In genomic region chr1:206809504-206810084, GRCh38 we compare ENCODE assay signal across 9 cellular contexts. TPM values are rescaled to one million over a fixed set of nuclear protein-coding genes. Genes with fewer than 3 reads are reported as not detected.
A peak's percentile ranks its signal among the peaks of the same experiment; 100 is the strongest.
DNase-seq lines count a peak whose midpoint lies in the region; ATAC-seq, FAIRE-seq and TF ChIP-seq lines count a peak whose summit lies in the region.
"Had no signal": no experiment of that assay in that cellular context is flagged by ENCODE, and none has a peak within 500 bp of the region (broad histone marks: within the 10 kb centered on the region; RNA-seq: fewer than 3 reads in every experiment).

No MANE protein-coding gene starts in this region.

- H3K4me3 ChIP-seq in AG09309 (ENCODE audit: control insufficient read depth, low read depth, low read length) (no peak overlapping the region), PC-9 (no peak overlapping the region), H1 (ENCODE audit: extremely low read depth in 1 of 4, insufficient read depth in 2 of 4, low read depth in 3 of 4, low read length in 4 of 4) (no peak overlapping the region), smooth muscle cell (no peak overlapping the region)

- peak; percentile 56 to 69 for TF ChIP-seq RAD21 in H1 (IDR thresholded peaks at IDR 0.05 in 1 of 2, conservative IDR thresholded peaks at IDR 0.05 in 1 of 2; ENCODE audit: low read depth in 2 of 2, low read length in 2 of 2)

- no peak for FAIRE-seq in H1 (lab: Jason Lieb, UNC)

- no peak for TF ChIP-seq POLR2A in H1 (IDR thresholded peaks at IDR 0.05; ENCODE audit: control extremely low read depth in 1 of 2, low read depth in 2 of 2, low read length in 2 of 2)

- H2BK5ac ChIP-seq in H1 (ENCODE audit: low read depth, low read length) = no peak overlapping the region

- H3K23me2 ChIP-seq in H1 (ENCODE audit: low read depth, low read length) = no peaks in the 10 kb centered on the region

- no TSS peak for BruUV-seq in PC-9 (replicated peaks; lab: Mats Ljungman, UMichigan)

- peaks cover 8% of the 10 kb centered on the region for H3K9me3 ChIP-seq in PC-9 (ENCODE audit: insufficient read depth, low read depth)
- peaks cover 0 to 5% of the 10 kb centered on the region in 2 experiments; a peak in 1 of 4 replicates for H3K9me3 ChIP-seq in H1 (ENCODE audit: insufficient read depth in 2 of 2, low read depth in 1 of 2, low read length in 1 of 2)
- no peaks in the 10 kb centered on the region for H3K9me3 ChIP-seq in smooth muscle cell (replicated peaks; ENCODE audit: low read depth)

- no peak overlapping the region for H4K8ac ChIP-seq in H1 (ENCODE audit: extremely low read depth, insufficient read depth, low read length)

- H3K4me2 ChIP-seq in PC-9 = no peak overlapping the region
- H3K4me2 ChIP-seq in H1 (ENCODE audit: insufficient read depth in 1 of 2, low read depth in 2 of 2, low read length in 2 of 2) = no peak overlapping the region
- no peak overlapping the region for H3K4me2 ChIP-seq in smooth muscle cell

- H3K9me2 ChIP-seq in PC-9 (ENCODE audit: insufficient read depth) = no peaks in the 10 kb centered on the region

- H3K23ac ChIP-seq in H1 (ENCODE audit: insufficient read length) = no peak overlapping the region

- POLR2A ChIA-PET in PC-9 (lab: Charles Lee; ENCODE audit: unreplicated experiment) (no interaction called here), H1 (lab: Charles Lee; ENCODE audit: partially characterized antibody) (no interaction called here)

- CTCF ChIA-PET in PC-9 (lab: Charles Lee) (interaction anchor here (0.6 to 1.6 kb wide), 5 partner anchors 56 to 172 kb away, joined by 3 to 10 read pairs (median 4); partner anchors contain the start of gene IL20), H1 (lab: Charles Lee; ENCODE audit: partially characterized antibody) (interaction anchor here (0.6 to 5.9 kb wide), 48 partner anchors 9 to 338 kb away, joined by 3 to 57 read pairs (median 5); partner anchors contain the start of genes EIF2D and IL19)

- ATAC-seq in GM19452 (IDR thresholded peaks at IDR 0.05; ENCODE audit: unreplicated experiment) (no peak), HG03025 (IDR thresholded peaks at IDR 0.05; ENCODE audit: low FRiP score, unreplicated experiment) (no peak)

- TF ChIP-seq EP300 in H1 (IDR thresholded peaks at IDR 0.05; ENCODE audit: borderline replicate concordance in 1 of 2, low read depth in 2 of 2, low read length in 2 of 2) = no peak

- no peak overlapping the region for H3K4ac ChIP-seq in H1 (replicated peaks; ENCODE audit: insufficient read length, low read depth, low read length)

- H3K4me1 ChIP-seq in PC-9 (replicated peaks; ENCODE audit: insufficient read depth) = no peaks in the 10 kb centered on the region
- no peaks in the 10 kb centered on the region for H3K4me1 ChIP-seq in H1 (replicated peaks in 1 of 4; ENCODE audit: control insufficient read depth in 3 of 4, insufficient read depth in 4 of 4, low read length in 3 of 4)
- H3K4me1 ChIP-seq in smooth muscle cell (ENCODE audit: low read depth) = no peaks in the 10 kb centered on the region

- H3K36me3 ChIP-seq in PC-9 (ENCODE audit: low read depth) (no peaks in the 10 kb centered on the region), H1 (ENCODE audit: control insufficient read depth in 2 of 4, insufficient read depth in 4 of 4, low read length in 3 of 4) (no peaks in the 10 kb centered on the region), smooth muscle cell (ENCODE audit: low read depth) (no peaks in the 10 kb centered on the region)

- H4K20me1 ChIP-seq in PC-9 (ENCODE audit: insufficient read depth) (no peaks in the 10 kb centered on the region), H1 (replicated peaks in 1 of 2; ENCODE audit: control insufficient read depth in 1 of 2, insufficient read depth in 2 of 2, low read length in 2 of 2) (no peaks in the 10 kb centered on the region), smooth muscle cell (ENCODE audit: low read depth) (no peaks in the 10 kb centered on the region)

- H4K5ac ChIP-seq in H1 (ENCODE audit: insufficient read length, low read depth, low read length) = no peak overlapping the region

- H3K27ac ChIP-seq in PC-9 (no peak overlapping the region), H1 (ENCODE audit: low read depth, low read length) (no peak overlapping the region), smooth muscle cell (ENCODE audit: low read depth) (no peak overlapping the region)
- H3K27ac ChIP-seq: epithelial cell of prostate had no signal

- no peak overlapping the region for H3K18ac ChIP-seq in H1 (ENCODE audit: extremely low read depth, low read length)

- no peak overlapping the region for H2BK20ac ChIP-seq in H1 (ENCODE audit: low read length)

- no peak overlapping the region for H2AK5ac ChIP-seq in H1 (ENCODE audit: low read depth, low read length)

- H2AFZ ChIP-seq in PC-9 = no peak overlapping the region
- no peak overlapping the region for H2AFZ ChIP-seq in H1 (ENCODE audit: low read length)
- H2AFZ ChIP-seq in smooth muscle cell (ENCODE audit: low read depth) = no peak overlapping the region

- H4K91ac ChIP-seq in H1 (replicated peaks; ENCODE audit: insufficient read length, low read length) = no peak overlapping the region

- H3K14ac ChIP-seq in H1 (ENCODE audit: insufficient read length) = no peak overlapping the region

- no peak overlapping the region for H2BK120ac ChIP-seq in H1 (replicated peaks; ENCODE audit: low read depth, low read length)

- TF ChIP-seq CTCF in AG09309 (IDR thresholded peaks at IDR 0.05; ENCODE audit: control insufficient read depth, insufficient read depth, low read depth, low read length, missing control alignments) = peak; percentile 76
- TF ChIP-seq CTCF in GM12874 (IDR thresholded peaks at IDR 0.05; ENCODE audit: insufficient read depth, low read depth, low read length) = peak; percentile 42; the same call in 1 of the 2 replicates
- TF ChIP-seq CTCF in PC-9 (conservative IDR thresholded peaks at IDR 0.05) = peak; percentile 57; the same call in 1 of the 2 replicates
- peak in 2 of 3 experiments; percentile 60 to 63; a peak in 3 of 4 replicates for TF ChIP-seq CTCF in H1 (IDR thresholded peaks at IDR 0.05; ENCODE audit: control extremely low read depth in 1 of 3, insufficient read depth in 1 of 3, low read depth in 1 of 3, low read length in 3 of 3)
- TF ChIP-seq CTCF in smooth muscle cell (IDR thresholded peaks at IDR 0.05; ENCODE audit: borderline replicate concordance, insufficient read depth, poor library complexity, severe bottlenecking) = peak; percentile 46

- H2BK15ac ChIP-seq in H1 (ENCODE audit: low read length) = no peak overlapping the region

- H3F3A ChIP-seq in PC-9 (ENCODE audit: insufficient read depth, low read depth) (no peaks in the 10 kb centered on the region), smooth muscle cell (ENCODE audit: low read depth) (no peaks in the 10 kb centered on the region)

- intact Hi-C loops in PC-9 (cut with micrococcal nuclease; ENCODE audit: unreplicated experiment) = loop anchor here (5.0 kb wide), 3 partner anchors 103 to 173 kb away; partner anchors contain the start of gene DYRK3

- H3K56ac ChIP-seq in H1 (replicated peaks; ENCODE audit: insufficient read length, low read depth, low read length) = no peak overlapping the region

- H3K79me2 ChIP-seq in PC-9 (ENCODE audit: low read depth) = no peaks in the 10 kb centered on the region
- no peaks in the 10 kb centered on the region for H3K79me2 ChIP-seq in H1 (ENCODE audit: control insufficient read depth in 1 of 2, insufficient read depth in 2 of 2, low read length in 2 of 2)
- no peaks in the 10 kb centered on the region for H3K79me2 ChIP-seq in smooth muscle cell (ENCODE audit: low read depth)

- 77% methylated on average over 4 of the region's 4 CpGs; no CpG with 5 or more reads in 1 of the 2 experiments for WGBS in H1 (ENCODE audit: extremely low coverage in 1 of 2, insufficient coverage in 1 of 2, insufficient read length in 1 of 2, insufficient replicate concordance in 2 of 2, low coverage in 1 of 2, low lambda C conversion rate in 2 of 2, missing lambda C conversion rate in 1 of 2), 2 experiments
- WGBS in smooth muscle cell (ENCODE audit: low lambda C conversion rate) = 72% methylated on average over 4 of the region's 4 CpGs

- no peaks in the 10 kb centered on the region for H3K79me1 ChIP-seq in H1 (ENCODE audit: low read depth, low read length)

- no peak for DNase-seq in AG09309 (ENCODE audit: low read depth)
- DNase-seq in PC-9 = peak in 1 of 2 experiments; percentile 4
- no peak for DNase-seq in H1 (ENCODE audit: low read depth in 1 of 2, low spot score in 2 of 2)
- DNase-seq in smooth muscle cell (lab: John Stamatoyannopoulos, UW; ENCODE audit: unreplicated experiment) = no peak
- no peak for DNase-seq in occipital lobe (lab: John Stamatoyannopoulos, UW)

- H3K27me3 ChIP-seq in PC-9 (ENCODE audit: insufficient read depth, low read depth) = 0 out of 2 replicates have a peak, but pooled peaks cover 5% of the 10 kb centered on the region
- no peaks in the 10 kb centered on the region for H3K27me3 ChIP-seq in H1 (replicated peaks in 1 of 4; ENCODE audit: control insufficient read depth in 3 of 4, extremely low read depth in 1 of 4, insufficient read depth in 3 of 4, low read length in 3 of 4)
- H3K27me3 ChIP-seq in smooth muscle cell (ENCODE audit: low read depth) = no peaks in the 10 kb centered on the region

- no peak overlapping the region for H2BK12ac ChIP-seq in H1 (ENCODE audit: low read depth, low read length)

- H3K9ac ChIP-seq in H1 (replicated peaks in 1 of 4; ENCODE audit: extremely low read depth in 1 of 4, low read depth in 3 of 4, low read length in 3 of 4) (no peak overlapping the region), smooth muscle cell (ENCODE audit: low read depth) (no peak overlapping the region)

RNA-seq across cellular contexts. Expression of gene IL10, which starts 37.3 kb away (rescaled TPM):
- total RNA-seq in PC-9 (2021) = not detected in 2 replicates
- total RNA-seq in H1 (2021; fragmentation: NEBNext Ultra II Directional; extraction: Animal tissue kit (Norgen Biotek cat#: 25700)) = not detected in 2 replicates
- not detected in 2 replicates for polyA plus RNA-seq in H1 (2011; rRNA removed)
- polyA plus RNA-seq in H1 (2011; cell fraction: cytosol; rRNA removed) = not detected
- polyA plus RNA-seq in H1 (2011; cell fraction: nucleus; rRNA removed) = not detected
- polyA plus RNA-seq in H1 (2012, experiment 1 of 2) = not detected in 4 replicates
- not detected for polyA plus RNA-seq in H1 (2012, experiment 2 of 2)
- polyA plus RNA-seq in H1 (2013, experiment 1 of 2) = not detected
- not detected for polyA plus RNA-seq in H1 (2013, experiment 2 of 2)
- polyA minus RNA-seq in H1 (2011; rRNA and poly(A)+ RNA removed) = not detected in 2 replicates
- polyA minus RNA-seq in H1 (2011; cell fraction: cytosol; rRNA and poly(A)+ RNA removed) = not detected
- polyA minus RNA-seq in H1 (2011; cell fraction: nucleus; rRNA and poly(A)+ RNA removed) = not detected
- total RNA-seq in smooth muscle cell = 0.36 and 2.2 TPM in 2 replicates
- polyA plus RNA-seq in smooth muscle cell = 1.2 and 2.8 TPM in 2 replicates
- not detected for total RNA-seq in occipital lobe

RNA-seq across cellular contexts. Expression of gene IL19, which starts 39.0 kb away (rescaled TPM):
- not detected in 2 replicates for total RNA-seq in PC-9 (2021)
- not detected in 2 replicates for total RNA-seq in H1 (2021; fragmentation: NEBNext Ultra II Directional; extraction: Animal tissue kit (Norgen Biotek cat#: 25700))
- polyA plus RNA-seq in H1 (2011; rRNA removed) = not detected in 2 replicates
- not detected for polyA plus RNA-seq in H1 (2011; cell fraction: cytosol; rRNA removed)
- not detected for polyA plus RNA-seq in H1 (2011; cell fraction: nucleus; rRNA removed)
- polyA plus RNA-seq in H1 (2012, experiment 1 of 2) = not detected in 4 replicates
- polyA plus RNA-seq in H1 (2012, experiment 2 of 2) = not detected
- polyA plus RNA-seq in H1 (2013, experiment 1 of 2) = not detected
- not detected for polyA plus RNA-seq in H1 (2013, experiment 2 of 2)
- polyA minus RNA-seq in H1 (2011; rRNA and poly(A)+ RNA removed) = not detected in 2 replicates
- not detected for polyA minus RNA-seq in H1 (2011; cell fraction: cytosol; rRNA and poly(A)+ RNA removed)
- polyA minus RNA-seq in H1 (2011; cell fraction: nucleus; rRNA and poly(A)+ RNA removed) = not detected
- not detected in 2 replicates for total RNA-seq in smooth muscle cell
- polyA plus RNA-seq in smooth muscle cell = 0.35 and 0.52 TPM in 2 replicates
- total RNA-seq in occipital lobe = not detected

RNA-seq across cellular contexts. Expression of gene IL20, which starts 55.8 kb away (rescaled TPM):
- total RNA-seq in PC-9 (2021) (not detected in 2 replicates), smooth muscle cell (not detected in 2 replicates), occipital lobe (0.47 TPM)
- total RNA-seq in H1 (2021; fragmentation: NEBNext Ultra II Directional; extraction: Animal tissue kit (Norgen Biotek cat#: 25700)) = not detected in 2 replicates
- polyA plus RNA-seq in H1 (2011; rRNA removed) (not detected in 2 replicates), smooth muscle cell (1.6 TPM in 1 of 2 replicates, not detected in the other)
- polyA plus RNA-seq in H1 (2011; cell fraction: cytosol; rRNA removed) = not detected
- not detected for polyA plus RNA-seq in H1 (2011; cell fraction: nucleus; rRNA removed)
- polyA plus RNA-seq in H1 (2012, experiment 1 of 2) = not detected in 4 replicates
- not detected for polyA plus RNA-seq in H1 (2012, experiment 2 of 2)
- polyA plus RNA-seq in H1 (2013, experiment 1 of 2) = not detected
- not detected for polyA plus RNA-seq in H1 (2013, experiment 2 of 2)
- not detected in 2 replicates for polyA minus RNA-seq in H1 (2011; rRNA and poly(A)+ RNA removed)
- polyA minus RNA-seq in H1 (2011; cell fraction: cytosol; rRNA and poly(A)+ RNA removed) = not detected
- polyA minus RNA-seq in H1 (2011; cell fraction: nucleus; rRNA and poly(A)+ RNA removed) = not detected
